Comparison of ENCODE assay signal across 13 cellular contexts in genomic region chr9:99931155-99931840, GRCh38.
"Had no signal": no experiment of that assay in that cellular context is flagged by ENCODE, and none has a peak within 500 bp of the region (broad histone marks: within the 10 kb centered on the region; RNA-seq: fewer than 3 reads in every experiment).

No MANE protein-coding gene starts in this region.

- H3K4me1 ChIP-seq: ascending aorta, heart right ventricle, neural progenitor cell had no signal

- H3K27ac ChIP-seq: ascending aorta, gastroesophageal sphincter, heart right ventricle, neural progenitor cell, ovary, thoracic aorta had no signal

- H3K9ac ChIP-seq: neural progenitor cell had no signal

- DNase-seq: activated naive CD4-positive, alpha-beta T cell treated with Interleukin-2 at 50 U/mL for 16 hours; heart right ventricle; left colon; ovary; stimulated activated CD4-positive, alpha-beta T cell treated with anti-CD3 and anti-CD28 coated beads, Interleukin-12 subunit alpha, Interleukin-12 subunit beta, amount 100 ng/mL, for 4 hours; stimulated activated CD4-positive, alpha-beta T cell treated with anti-CD3 and anti-CD28 coated beads, Interleukin-2, amount 100 ng/mL, for 24 hours; SW 1271 had no signal

- ATAC-seq: esophagus mucosa; gastroesophageal sphincter; heart right ventricle; left colon; stimulated activated effector memory CD8-positive, alpha-beta T cell treated with anti-CD3 and anti-CD28 coated beads, Interleukin-12 subunit alpha, Interleukin-12 subunit beta, amount 100 ng/mL, for 72 hours had no signal

- H3K27me3 ChIP-seq: ascending aorta, gastroesophageal sphincter, heart right ventricle, neural progenitor cell, ovary had no signal

- H3K4me3 ChIP-seq: ascending aorta, gastroesophageal sphincter, heart right ventricle, neural progenitor cell, ovary, thoracic aorta had no signal

- H3K36me3 ChIP-seq: neural progenitor cell, ovary, thoracic aorta had no signal
